In the genomic region with DNA sequence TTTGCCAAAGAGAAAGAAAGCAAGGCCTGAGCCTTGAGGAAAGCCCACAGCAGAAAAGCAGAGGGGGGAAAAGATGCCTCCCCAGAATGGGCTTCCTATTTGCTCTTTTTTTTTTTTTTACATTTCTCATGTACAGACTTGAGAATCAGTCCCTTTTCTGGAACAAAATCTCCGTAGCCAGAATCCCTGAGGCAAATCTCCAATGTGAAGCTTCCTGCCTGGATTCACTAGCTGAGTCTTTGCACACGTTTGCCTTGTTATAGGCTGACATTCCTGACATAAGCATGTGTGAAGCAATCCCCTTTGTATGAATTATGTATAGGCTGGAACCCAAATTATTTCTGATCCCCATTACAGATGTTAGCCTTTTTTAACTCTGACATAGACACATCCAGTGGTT, we compare ENCODE assay signal across 26 cellular contexts. TPM values are rescaled to one million over a fixed set of nuclear protein-coding genes. Genes with fewer than 3 reads are reported as not detected.
DNase-seq lines count a peak whose midpoint lies in the region; ATAC-seq, FAIRE-seq and TF ChIP-seq lines count a peak whose summit lies in the region.
"Had no signal": no experiment of that assay in that cellular context is flagged by ENCODE, and none has a peak within 500 bp of the region (broad histone marks: within the 10 kb centered on the region; RNA-seq: fewer than 3 reads in every experiment).

No MANE protein-coding gene starts in this region.

- H3K27ac Mint-ChIP-seq in activated CD4-positive, alpha-beta memory T cell treated with anti-CD3 and anti-CD28 coated beads, Interleukin-2, amount 10 ng/mL, durations not matched to agents 7 days and 5 days, result no peak overlapping the region
- H3K27ac Mint-ChIP-seq: CD14-positive monocyte; CD4-positive, alpha-beta T cell; CD8-positive, alpha-beta memory T cell; GM23338; H9 had no signal

- no peak for ATAC-seq in HG02884 (IDR thresholded peaks at IDR 0.05; ENCODE audit: unreplicated experiment)
- ATAC-seq in HG02763 (IDR thresholded peaks at IDR 0.05; ENCODE audit: unreplicated experiment), result no peak
- ATAC-seq: GM23338, HCT116 had no signal

- no peak for TF ChIP-seq CTCF in mammary epithelial cell (conservative IDR thresholded peaks at IDR 0.05 in 1 of 2, IDR thresholded peaks at IDR 0.05 in 1 of 2; ENCODE audit: extremely low read depth in 1 of 2, insufficient read depth in 1 of 2, low read depth in 1 of 2, low read length in 2 of 2)
- TF ChIP-seq CTCF in breast epithelium (IDR thresholded peaks at IDR 0.05), result no peak
- TF ChIP-seq CTCF in epithelial cell of esophagus (IDR thresholded peaks at IDR 0.05; ENCODE audit: insufficient read depth, low read depth, low read length, missing control alignments), result no peak
- TF ChIP-seq CTCF in keratinocyte (optimal IDR thresholded peaks at IDR 0.05 in 1 of 3, IDR thresholded peaks at IDR 0.05 in 1 of 3, conservative IDR thresholded peaks at IDR 0.05 in 1 of 3; ENCODE audit: extremely low read depth in 1 of 3, insufficient read depth in 2 of 3, low read length in 3 of 3), result no peak

- no TSS peak for BruUV-seq in mammary epithelial cell (replicated peaks; lab: Mats Ljungman, UMichigan)

- H3K4me3 ChIP-seq in mammary epithelial cell (replicated peaks in 1 of 3; ENCODE audit: insufficient read depth in 1 of 3, low read depth in 2 of 3, low read length in 3 of 3) (no peak overlapping the region), breast epithelium (no peak overlapping the region), epithelial cell of esophagus (ENCODE audit: low read length) (no peak overlapping the region), keratinocyte (ENCODE audit: control insufficient read depth in 2 of 3, extremely low read depth in 1 of 3, insufficient read depth in 2 of 3, low read depth in 1 of 3, low read length in 3 of 3) (no peak overlapping the region)
- H3K4me3 ChIP-seq: BLaER1 treated with 17β-estradiol and CSF1 and Interleukin-3, amounts not matched to agents 10 nM and 100 nM; GM23338 had no signal

- FAIRE-seq in keratinocyte (lab: Jason Lieb, UNC), result peak; percentile 59
- FAIRE-seq: A204.1, D721Med, GM12891, GM18507 had no signal

- H3K9me1 ChIP-seq in keratinocyte (ENCODE audit: control insufficient read depth, extremely low read depth, insufficient read depth, low read length), result no peaks in the 10 kb centered on the region

- H3K36me3 Mint-ChIP-seq in activated CD4-positive, alpha-beta memory T cell treated with anti-CD3 and anti-CD28 coated beads, Interleukin-2, amount 10 ng/mL, durations not matched to agents 7 days and 5 days (ENCODE audit: low read depth), result no peaks in the 10 kb centered on the region
- H3K36me3 Mint-ChIP-seq: CD14-positive monocyte; CD8-positive, alpha-beta memory T cell had no signal

- DNase-seq in mammary epithelial cell, result peak; percentile 6
- no peak for DNase-seq in breast epithelium (ENCODE audit: low spot score in 2 of 2)
- DNase-seq in epithelial cell of esophagus (ENCODE audit: low read depth), result peak; percentile 51
- DNase-seq in keratinocyte (ENCODE audit: low read depth, low spot score), result no peak
- DNase-seq in activated CD4-positive, alpha-beta memory T cell treated with anti-CD3 and anti-CD28 coated beads, Interleukin-2, amount 10 ng/mL, durations not matched to agents 7 days and 5 days, result no peak
- DNase-seq: ACHN; AML-193; BE2C; CD4-positive, alpha-beta T cell; CD8-positive, alpha-beta memory T cell; DMS 273 treated with DMSO at 0.1 percent for 48 hours; DMS53; DMS79 treated with DMSO at 0.1 percent for 48 hours; GF-D8; H9 had no signal

- H3K27me3 ChIP-seq in mammary epithelial cell (ENCODE audit: insufficient read depth, low read length) (peaks cover 4% of the 10 kb centered on the region), breast epithelium (no peaks in the 10 kb centered on the region), keratinocyte (ENCODE audit: control insufficient read depth, extremely low read depth, insufficient read depth, low read length) (no peaks in the 10 kb centered on the region)
- H3K27me3 ChIP-seq: BLaER1 treated with 17β-estradiol and CSF1 and Interleukin-3, amounts not matched to agents 10 nM and 100 nM had no signal

- no peaks in the 10 kb centered on the region for H4K20me1 ChIP-seq in mammary epithelial cell (ENCODE audit: insufficient read depth, low read length)
- no peaks in the 10 kb centered on the region for H4K20me1 ChIP-seq in keratinocyte (ENCODE audit: control insufficient read depth, extremely low read depth, insufficient read depth, low read length)
- H4K20me1 ChIP-seq: BLaER1 treated with 17β-estradiol and CSF1 and Interleukin-3, amounts not matched to agents 10 nM and 100 nM had no signal

- H3K79me2 ChIP-seq in mammary epithelial cell (ENCODE audit: insufficient read depth, low read length), result no peaks in the 10 kb centered on the region
- H3K79me2 ChIP-seq in keratinocyte (ENCODE audit: control insufficient read depth, insufficient read depth, low read length), result no peaks in the 10 kb centered on the region

- TF ChIP-seq POLR2A in breast epithelium (IDR thresholded peaks at IDR 0.05), result no peak

- H3K27me3 Mint-ChIP-seq in activated CD4-positive, alpha-beta memory T cell treated with anti-CD3 and anti-CD28 coated beads, Interleukin-2, amount 10 ng/mL, durations not matched to agents 7 days and 5 days, result peaks cover 17% of the 10 kb centered on the region

- H3K27ac ChIP-seq in mammary epithelial cell (ENCODE audit: insufficient read depth, low read depth, low read length) (no peak overlapping the region), breast epithelium (no peak overlapping the region), keratinocyte (ENCODE audit: control insufficient read depth, insufficient read depth, low read length) (no peak overlapping the region)
- H3K27ac ChIP-seq: 22Rv1; BLaER1 treated with 17β-estradiol and CSF1 and Interleukin-3, amounts not matched to agents 10 nM and 100 nM had no signal

- H3K36me3 ChIP-seq in mammary epithelial cell (ENCODE audit: insufficient read depth, low read length) (no peaks in the 10 kb centered on the region), breast epithelium (no peaks in the 10 kb centered on the region), keratinocyte (ENCODE audit: control insufficient read depth in 2 of 2, extremely low read depth in 1 of 2, insufficient read depth in 2 of 2, low read length in 2 of 2) (no peaks in the 10 kb centered on the region)
- H3K36me3 ChIP-seq: BE2C; BLaER1 treated with 17β-estradiol and CSF1 and Interleukin-3, amounts not matched to agents 10 nM and 100 nM had no signal

- no peaks in the 10 kb centered on the region for H3K9me3 Mint-ChIP-seq in activated CD4-positive, alpha-beta memory T cell treated with anti-CD3 and anti-CD28 coated beads, Interleukin-2, amount 10 ng/mL, durations not matched to agents 7 days and 5 days
- H3K9me3 Mint-ChIP-seq: CD4-positive, alpha-beta T cell; CD8-positive, alpha-beta memory T cell; GM23338; H9 had no signal

- H3K4me2 ChIP-seq in mammary epithelial cell (ENCODE audit: insufficient read depth, low read depth, low read length), result no peak overlapping the region
- H3K4me2 ChIP-seq in keratinocyte (ENCODE audit: control insufficient read depth, extremely low read depth, insufficient read depth, low read depth, low read length), result peak overlapping the region; percentile 17
- H3K4me2 ChIP-seq: BLaER1 treated with 17β-estradiol and CSF1 and Interleukin-3, amounts not matched to agents 10 nM and 100 nM; GM23338 had no signal

- dilution Hi-C loops in mammary epithelial cell (cut with HindIII; ENCODE audit: low sequenced_read_pairs), result no loop called here
- dilution Hi-C loops in keratinocyte (cut with MboI; ENCODE audit: extremely low pct_ligation_motif_present, low sequenced_read_pairs), result no loop called here

- in situ Hi-C loops in mammary epithelial cell (cut with MboI; ENCODE audit: low sequenced_read_pairs in 2 of 2), result no loop called here

- no peaks in the 10 kb centered on the region for H3K9me3 ChIP-seq in mammary epithelial cell (replicated peaks; ENCODE audit: insufficient read depth, low read length)
- H3K9me3 ChIP-seq in breast epithelium, result no peaks in the 10 kb centered on the region
- H3K9me3 ChIP-seq in keratinocyte (ENCODE audit: control insufficient read depth, low read depth, low read length), result no peaks in the 10 kb centered on the region
- H3K9me3 ChIP-seq: BE2C; BLaER1 treated with 17β-estradiol and CSF1 and Interleukin-3, amounts not matched to agents 10 nM and 100 nM had no signal

- no peak overlapping the region for H3K4me3 Mint-ChIP-seq in activated CD4-positive, alpha-beta memory T cell treated with anti-CD3 and anti-CD28 coated beads, Interleukin-2, amount 10 ng/mL, durations not matched to agents 7 days and 5 days
- H3K4me3 Mint-ChIP-seq: CD14-positive monocyte; CD4-positive, alpha-beta T cell; CD8-positive, alpha-beta memory T cell; GM23338; H9 had no signal

- no peak overlapping the region for H3K9ac ChIP-seq in mammary epithelial cell (ENCODE audit: insufficient read depth, low read length)
- H3K9ac ChIP-seq in keratinocyte (ENCODE audit: control insufficient read depth, extremely low read depth, insufficient read depth, low read length), result no peak overlapping the region
- H3K9ac ChIP-seq: BLaER1 treated with 17β-estradiol and CSF1 and Interleukin-3, amounts not matched to agents 10 nM and 100 nM had no signal

- POLR2A ChIA-PET in activated CD4-positive, alpha-beta memory T cell treated with anti-CD3 and anti-CD28 coated beads, Interleukin-2, amount 10 ng/mL, durations not matched to agents 7 days and 5 days (lab: Charles Lee), result no interaction called here

- no peaks in the 10 kb centered on the region for H3K4me1 Mint-ChIP-seq in activated CD4-positive, alpha-beta memory T cell treated with anti-CD3 and anti-CD28 coated beads, Interleukin-2, amount 10 ng/mL, durations not matched to agents 7 days and 5 days
- H3K4me1 Mint-ChIP-seq: CD14-positive monocyte; CD8-positive, alpha-beta memory T cell; GM23338 had no signal

- CTCF ChIA-PET in mammary epithelial cell (lab: Charles Lee; ENCODE audit: low non-redundant PET), result no interaction called here
- CTCF ChIA-PET in activated CD4-positive, alpha-beta memory T cell treated with anti-CD3 and anti-CD28 coated beads, Interleukin-2, amount 10 ng/mL, durations not matched to agents 7 days and 5 days (lab: Charles Lee), result no interaction called here

- no peak overlapping the region for H2AFZ ChIP-seq in mammary epithelial cell (ENCODE audit: low read depth, low read length)
- peak overlapping the region; percentile 45 for H2AFZ ChIP-seq in keratinocyte (ENCODE audit: control insufficient read depth, low read length)

- 6% methylated on average over 2 of the region's 2 CpGs for WGBS in mammary epithelial cell (ENCODE audit: low coverage, missing lambda C conversion rate)

- intact Hi-C loops in mammary epithelial cell (cut with micrococcal nuclease) (no loop called here), breast epithelium (cut with DNase I; ENCODE audit: low total_unique reads) (no loop called here)

- H3K4me1 ChIP-seq in mammary epithelial cell (ENCODE audit: insufficient read depth, low read length) (no peaks in the 10 kb centered on the region), breast epithelium (no peaks in the 10 kb centered on the region), keratinocyte (ENCODE audit: control insufficient read depth, extremely low read depth, insufficient read depth, low read length) (peaks cover 10% of the 10 kb centered on the region)
- H3K4me1 ChIP-seq: BE2C had no signal

RNA-seq across cellular contexts. Expression of a gene that starts 52.2 kb away (rescaled TPM):
- total RNA-seq in mammary epithelial cell, result 10 to 100 TPM; 41.5 to 59.4 TPM
- 68.7 TPM for polyA plus RNA-seq in mammary epithelial cell
- polyA minus RNA-seq in mammary epithelial cell, result 83.4 TPM
- total RNA-seq in breast epithelium, result 10 to 100 TPM; 37.1 to 58.1 (median 46.2) TPM
- polyA plus RNA-seq in keratinocyte, result 59.3 to 106 TPM (median 65.0 TPM) in 3 replicates
- polyA plus RNA-seq in keratinocyte (2011; ENCODE audit: low read depth), result 51.3 TPM
- polyA plus RNA-seq in keratinocyte (2011; cell fraction: cytosol; rRNA removed), result 34.0 and 63.7 TPM in 2 replicates
- 55.5 and 69.3 TPM in 2 replicates for polyA plus RNA-seq in keratinocyte (2011; cell fraction: nucleus; rRNA removed)
- polyA plus RNA-seq in keratinocyte (2012; ENCODE audit: low replicate concordance), result 47.5 and 74.8 TPM in 2 replicates
- polyA minus RNA-seq in keratinocyte, result 15.3 to 54.5 TPM (median 26.2 TPM) in 3 replicates
- 55.8 TPM for polyA minus RNA-seq in keratinocyte (2011; cell fraction: cytosol; rRNA and poly(A)+ RNA removed)
- polyA minus RNA-seq in keratinocyte (2011; cell fraction: nucleus; rRNA and poly(A)+ RNA removed), result 21.0 and 34.0 TPM in 2 replicates
- total RNA-seq in activated CD4-positive, alpha-beta memory T cell treated with anti-CD3 and anti-CD28 coated beads, Interleukin-2, amount 10 ng/mL, durations not matched to agents 7 days and 5 days, result 10 to 100 TPM; 75.1 to 81.3 TPM

RNA-seq across cellular contexts. Expression of a gene that starts 59.2 kb away (rescaled TPM):
- 100 to 1,000 TPM in 1 of 2 donors, 10 to 100 TPM in 1; 52.3 to 201 TPM for total RNA-seq in mammary epithelial cell
- 35.7 TPM for polyA plus RNA-seq in mammary epithelial cell
- polyA minus RNA-seq in mammary epithelial cell, result 110 TPM
- 10 to 100 TPM; 23.8 to 38.7 (median 29.6) TPM for total RNA-seq in breast epithelium
- polyA plus RNA-seq in keratinocyte, result 35.1 to 51.1 TPM (median 42.2 TPM) in 3 replicates
- polyA plus RNA-seq in keratinocyte (2011; ENCODE audit: low read depth), result 5.9 TPM
- polyA plus RNA-seq in keratinocyte (2011; cell fraction: cytosol; rRNA removed), result 28.0 and 54.4 TPM in 2 replicates
- polyA plus RNA-seq in keratinocyte (2011; cell fraction: nucleus; rRNA removed), result 30.0 and 31.3 TPM in 2 replicates
- polyA plus RNA-seq in keratinocyte (2012; ENCODE audit: low replicate concordance), result 7.8 and 31.2 TPM in 2 replicates
- polyA minus RNA-seq in keratinocyte, result 37.8 to 129 TPM (median 83.8 TPM) in 3 replicates
- polyA minus RNA-seq in keratinocyte (2011; cell fraction: cytosol; rRNA and poly(A)+ RNA removed), result 34.7 TPM
- 28.5 and 65.6 TPM in 2 replicates for polyA minus RNA-seq in keratinocyte (2011; cell fraction: nucleus; rRNA and poly(A)+ RNA removed)
- total RNA-seq in activated CD4-positive, alpha-beta memory T cell treated with anti-CD3 and anti-CD28 coated beads, Interleukin-2, amount 10 ng/mL, durations not matched to agents 7 days and 5 days, result 1 to 10 TPM; 6.3 to 7.5 TPM

Comparison
In these comparisons a context has a peak if more than half of its experiments do, and no peak if none do; other contexts are left out.
1. DNase-seq: peak in mammary epithelial cell (single experiment) and epithelial cell of esophagus (single experiment); none in breast epithelium (0 of 2), keratinocyte (single experiment) and activated CD4-positive, alpha-beta memory T cell treated with anti-CD3 and anti-CD28 coated beads, Interleukin-2, amount 10 ng/mL, durations not matched to agents 7 days and 5 days (single experiment).